9 cellular contexts compared by ENCODE assay signal in genomic region chr10:71312840-71313789, GRCh38. TPM values are rescaled to one million over a fixed set of nuclear protein-coding genes. Genes with fewer than 3 reads are reported as not detected.
DNase-seq lines count a peak whose midpoint lies in the region; TF ChIP-seq lines count a peak whose summit lies in the region.
"Had no signal": no experiment of that assay in that cellular context is flagged by ENCODE, and none has a peak within 500 bp of the region (broad histone marks: within the 10 kb centered on the region; RNA-seq: fewer than 3 reads in every experiment).

No MANE protein-coding gene starts in this region.

- H3K27ac ChIP-seq in mammary epithelial cell (ENCODE audit: insufficient read depth, low read depth, low read length), result no peak overlapping the region
- peak overlapping the region; percentile 55 for H3K27ac ChIP-seq in stomach smooth muscle (ENCODE audit: low read length)

- H3K27me3 ChIP-seq in mammary epithelial cell (ENCODE audit: insufficient read depth, low read length), result no peaks in the 10 kb centered on the region
- H3K27me3 ChIP-seq in stomach smooth muscle (ENCODE audit: control insufficient read depth in 1 of 2, insufficient read depth in 2 of 2, low read length in 2 of 2), result peaks cover 0 to 2% of the 10 kb centered on the region in 2 donors

- no peak overlapping the region for H3K27ac Mint-ChIP-seq in activated T-helper 2 cell treated with anti-CD3 and anti-CD28 coated beads, Interferon-gamma antibody, Interleukin-2, Interleukin-4, amounts not matched to agents 10 μg/mL and 5 μg/mL and 100 μg/mL, durations not matched to agents 14 hours and 24 hours and 36 hours
- H3K27ac Mint-ChIP-seq in chondrocyte (ENCODE audit: unreplicated experiment), result no peak overlapping the region
- H3K27ac Mint-ChIP-seq: natural killer cell had no signal

- no peaks in the 10 kb centered on the region for H3K79me2 ChIP-seq in mammary epithelial cell (ENCODE audit: insufficient read depth, low read length)

- 22% methylated on average over 18 of the region's 19 CpGs for WGBS in mammary epithelial cell (ENCODE audit: low coverage, missing lambda C conversion rate)

- H3K36me3 Mint-ChIP-seq in activated T-helper 2 cell treated with anti-CD3 and anti-CD28 coated beads, Interferon-gamma antibody, Interleukin-2, Interleukin-4, amounts not matched to agents 10 μg/mL and 5 μg/mL and 100 μg/mL, durations not matched to agents 14 hours and 24 hours and 36 hours (ENCODE audit: low read depth), result no peaks in the 10 kb centered on the region
- peaks cover 2% of the 10 kb centered on the region for H3K36me3 Mint-ChIP-seq in chondrocyte (ENCODE audit: low read depth)
- H3K36me3 Mint-ChIP-seq: natural killer cell had no signal

- dilution Hi-C loops in mammary epithelial cell (cut with HindIII; ENCODE audit: low sequenced_read_pairs), result loop anchor here (25.0 kb wide), 1 partner anchor 249 kb away; no protein-coding TSS in a partner anchor

- TF ChIP-seq CTCF in HFF-Myc (IDR thresholded peaks at IDR 0.05; ENCODE audit: low read depth, low read length, missing control alignments) (no peak), mammary epithelial cell (conservative IDR thresholded peaks at IDR 0.05 in 1 of 2, IDR thresholded peaks at IDR 0.05 in 1 of 2; ENCODE audit: extremely low read depth in 1 of 2, insufficient read depth in 1 of 2, low read depth in 1 of 2, low read length in 2 of 2) (no peak), chondrocyte (IDR thresholded peaks at IDR 0.05) (no peak)

- no peaks in the 10 kb centered on the region for H3K9me3 ChIP-seq in mammary epithelial cell (replicated peaks; ENCODE audit: insufficient read depth, low read length)
- H3K9me3 ChIP-seq in stomach smooth muscle (ENCODE audit: control insufficient read depth in 2 of 2, low read length in 2 of 2), result no peaks in the 10 kb centered on the region

- no TSS peak for BruUV-seq in mammary epithelial cell (replicated peaks; lab: Mats Ljungman, UMichigan)

- H3K9ac ChIP-seq in mammary epithelial cell (ENCODE audit: insufficient read depth, low read length), result no peak overlapping the region
- peak overlapping the region; percentile 44 to 51 for H3K9ac ChIP-seq in stomach smooth muscle (ENCODE audit: low read length in 2 of 2)

- in situ Hi-C loops in mammary epithelial cell (cut with MboI; ENCODE audit: low sequenced_read_pairs in 2 of 2), result loop anchor here (5.0 to 25.0 kb wide), 5 partner anchors 72 to 502 kb away; no protein-coding TSS in a partner anchor

- H4K20me1 ChIP-seq in mammary epithelial cell (ENCODE audit: insufficient read depth, low read length), result no peaks in the 10 kb centered on the region

- peak overlapping the region; percentile 42 for H2AFZ ChIP-seq in mammary epithelial cell (ENCODE audit: low read depth, low read length)

- H3K36me3 ChIP-seq in mammary epithelial cell (ENCODE audit: insufficient read depth, low read length), result no peaks in the 10 kb centered on the region
- no peaks in the 10 kb centered on the region for H3K36me3 ChIP-seq in stomach smooth muscle (ENCODE audit: control insufficient read depth in 2 of 2, insufficient read depth in 2 of 2, low read length in 2 of 2)

- intact Hi-C loops in mammary epithelial cell (cut with micrococcal nuclease), result loop anchor here (5.0 kb wide), 1 partner anchor 159 kb away; no protein-coding TSS in a partner anchor
- intact Hi-C loops in activated T-helper 2 cell treated with anti-CD3 and anti-CD28 coated beads, Interferon-gamma antibody, Interleukin-2, Interleukin-4, amounts not matched to agents 10 μg/mL and 5 μg/mL and 100 μg/mL, durations not matched to agents 14 hours and 24 hours and 36 hours (cut with micrococcal nuclease), result loop anchor here (10.0 kb wide), 1 partner anchor 1022 kb away; no protein-coding TSS in a partner anchor

- H3K4me1 Mint-ChIP-seq in activated T-helper 2 cell treated with anti-CD3 and anti-CD28 coated beads, Interferon-gamma antibody, Interleukin-2, Interleukin-4, amounts not matched to agents 10 μg/mL and 5 μg/mL and 100 μg/mL, durations not matched to agents 14 hours and 24 hours and 36 hours (ENCODE audit: low read depth), result peaks cover 19% of the 10 kb centered on the region
- H3K4me1 Mint-ChIP-seq in chondrocyte (ENCODE audit: low read depth), result peaks cover 6% of the 10 kb centered on the region

- no peaks in the 10 kb centered on the region for H3K9me3 Mint-ChIP-seq in activated T-helper 2 cell treated with anti-CD3 and anti-CD28 coated beads, Interferon-gamma antibody, Interleukin-2, Interleukin-4, amounts not matched to agents 10 μg/mL and 5 μg/mL and 100 μg/mL, durations not matched to agents 14 hours and 24 hours and 36 hours
- no peaks in the 10 kb centered on the region for H3K9me3 Mint-ChIP-seq in chondrocyte (ENCODE audit: low read depth)
- H3K9me3 Mint-ChIP-seq: natural killer cell had no signal

- H3K4me3 ChIP-seq in HFF-Myc (replicated peaks; ENCODE audit: low read depth, low read length) (no peak overlapping the region), mammary epithelial cell (replicated peaks in 1 of 3; ENCODE audit: insufficient read depth in 1 of 3, low read depth in 2 of 3, low read length in 3 of 3) (no peak overlapping the region), stomach smooth muscle (ENCODE audit: low read length in 2 of 2) (peak overlapping the region; percentile 52 to 58)

- DNase-seq in HFF-Myc (ENCODE audit: extremely low read depth, low read depth) (peak; percentile 61), mammary epithelial cell (no peak), iris pigment epithelial cell (ENCODE audit: low read depth) (peak; percentile 54), AML-193 (lab: John Stamatoyannopoulos, UW) (no peak), chondrocyte (ENCODE audit: low spot score) (no peak)
- DNase-seq in NK-92 treated with Interleukin-12 subunit alpha and Interleukin-12 subunit beta, amount 100 ng/mL, for 24 hours (lab: John Stamatoyannopoulos, UW), result no peak
- DNase-seq in activated T-helper 2 cell treated with anti-CD3 and anti-CD28 coated beads, Interferon-gamma antibody, Interleukin-2, Interleukin-4, amounts not matched to agents 10 μg/mL and 5 μg/mL and 100 μg/mL, durations not matched to agents 14 hours and 24 hours and 36 hours (ENCODE audit: low spot score), result no peak
- DNase-seq: natural killer cell had no signal

- peaks cover 15% of the 10 kb centered on the region for H3K27me3 Mint-ChIP-seq in activated T-helper 2 cell treated with anti-CD3 and anti-CD28 coated beads, Interferon-gamma antibody, Interleukin-2, Interleukin-4, amounts not matched to agents 10 μg/mL and 5 μg/mL and 100 μg/mL, durations not matched to agents 14 hours and 24 hours and 36 hours (ENCODE audit: low read depth)
- peaks cover 12% of the 10 kb centered on the region for H3K27me3 Mint-ChIP-seq in chondrocyte (ENCODE audit: low read depth)

- CTCF ChIA-PET in mammary epithelial cell (lab: Charles Lee; ENCODE audit: low non-redundant PET), result no interaction called here

- H3K4me2 ChIP-seq in mammary epithelial cell (ENCODE audit: insufficient read depth, low read depth, low read length), result no peak overlapping the region

- H3K4me1 ChIP-seq in mammary epithelial cell (ENCODE audit: insufficient read depth, low read length) (no peaks in the 10 kb centered on the region), stomach smooth muscle (ENCODE audit: control insufficient read depth, insufficient read depth, low read length) (peaks cover 17% of the 10 kb centered on the region)

- H3K4me3 Mint-ChIP-seq in activated T-helper 2 cell treated with anti-CD3 and anti-CD28 coated beads, Interferon-gamma antibody, Interleukin-2, Interleukin-4, amounts not matched to agents 10 μg/mL and 5 μg/mL and 100 μg/mL, durations not matched to agents 14 hours and 24 hours and 36 hours (ENCODE audit: low read depth), result no peak overlapping the region
- H3K4me3 Mint-ChIP-seq in chondrocyte (ENCODE audit: unreplicated experiment), result no peak overlapping the region
- H3K4me3 Mint-ChIP-seq: natural killer cell had no signal

RNA-seq across cellular contexts. Expression of gene SLC29A3, which starts 5.9 kb away (rescaled TPM):
- total RNA-seq in mammary epithelial cell, result 1 to 10 TPM; 3.5 to 8.2 TPM
- polyA plus RNA-seq in mammary epithelial cell, result 1.9 TPM
- 2.6 TPM for polyA minus RNA-seq in mammary epithelial cell
- total RNA-seq in activated T-helper 2 cell treated with anti-CD3 and anti-CD28 coated beads, Interferon-gamma antibody, Interleukin-2, Interleukin-4, amounts not matched to agents 10 μg/mL and 5 μg/mL and 100 μg/mL, durations not matched to agents 14 hours and 24 hours and 36 hours, result 7.2 and 7.3 TPM in 2 replicates
- 2.4 to 3.8 TPM (median 2.7 TPM) in 3 replicates for total RNA-seq in chondrocyte

Comparison
In these comparisons a context has a peak if more than half of its experiments do, and no peak if none do; other contexts are left out.
1. DNase-seq: peak in HFF-Myc (single experiment) and iris pigment epithelial cell (single experiment); none in mammary epithelial cell (single experiment), AML-193 (0 of 2), NK-92 treated with Interleukin-12 subunit alpha and Interleukin-12 subunit beta, amount 100 ng/mL, for 24 hours (single experiment), activated T-helper 2 cell treated with anti-CD3 and anti-CD28 coated beads, Interferon-gamma antibody, Interleukin-2, Interleukin-4, amounts not matched to agents 10 μg/mL and 5 μg/mL and 100 μg/mL, durations not matched to agents 14 hours and 24 hours and 36 hours (single experiment) and chondrocyte (single experiment).
2. H3K4me3 ChIP-seq: peak in stomach smooth muscle (2 of 2); none in HFF-Myc (single experiment) and mammary epithelial cell (0 of 3).